24 cellular contexts compared by ENCODE assay signal in the genomic region with DNA sequence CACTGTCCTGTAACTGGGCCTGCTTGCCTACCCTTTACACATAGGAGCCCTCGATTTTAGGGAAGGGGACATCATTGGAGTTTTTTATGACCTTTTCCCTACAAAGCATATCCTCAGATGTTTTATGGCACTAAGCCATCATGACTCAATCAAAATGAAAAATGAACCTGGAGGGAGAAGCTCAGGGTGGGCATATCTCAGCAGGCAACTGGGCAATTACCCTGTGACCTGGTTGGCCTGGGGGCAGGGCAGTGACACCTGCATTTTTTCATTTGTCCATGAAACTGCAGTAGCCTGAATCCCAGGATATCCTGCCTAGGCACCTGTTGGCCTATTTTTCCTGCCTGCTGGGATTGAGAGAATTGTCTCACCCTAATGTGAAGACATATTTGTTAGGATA. TPM values are rescaled to one million over a fixed set of nuclear protein-coding genes. Genes with fewer than 3 reads are reported as not detected.
A peak's percentile ranks its signal among the peaks of the same experiment; 100 is the strongest.
DNase-seq lines count a peak whose midpoint lies in the region; ATAC-seq and TF ChIP-seq lines count a peak whose summit lies in the region.
"Had no signal": no experiment of that assay in that cellular context is flagged by ENCODE, and none has a peak within 500 bp of the region (broad histone marks: within the 10 kb centered on the region; RNA-seq: fewer than 3 reads in every experiment).

No MANE protein-coding gene starts in this region.

- DNase-seq in PC-3 (peak; percentile 74), MCF 10A (ENCODE audit: unreplicated experiment) (no peak), mesenchymal stem cell (no peak), thoracic aorta (ENCODE audit: low spot score) (no peak), coronary artery (ENCODE audit: low spot score) (no peak), upper lobe of right lung (no peak)
- DNase-seq in activated CD4-positive, alpha-beta memory T cell treated with anti-CD3 and anti-CD28 coated beads, Interleukin-2, amount 10 ng/mL, durations not matched to agents 7 days and 5 days, result no peak
- DNase-seq: activated CD4-positive, CD25-positive, alpha-beta regulatory T cell; activated CD8-positive, alpha-beta T cell treated with anti-CD3 and anti-CD28 coated beads for 36 hours; activated gamma-delta T cell; CD4-positive, alpha-beta memory T cell; DMS153; effector CD4-positive, alpha-beta T cell; esophagus squamous epithelium; MG63; naive B cell; NCI-H1436; NCI-H524 treated with DMSO at 0.1 percent for 48 hours; pancreas; stimulated activated CD4-positive, alpha-beta T cell treated with anti-CD3 and anti-CD28 coated beads, Interleukin-15, amount 100 ng/mL, for 24 hours had no signal

- no peaks in the 10 kb centered on the region for H3K9me3 ChIP-seq in PC-3 (ENCODE audit: low read length)
- H3K9me3 ChIP-seq in mesenchymal stem cell (ENCODE audit: control insufficient read depth, low read length), result no peaks in the 10 kb centered on the region
- H3K9me3 ChIP-seq in thoracic aorta, result no peaks in the 10 kb centered on the region
- H3K9me3 ChIP-seq in upper lobe of right lung, result no peaks in the 10 kb centered on the region
- H3K9me3 ChIP-seq: esophagus squamous epithelium, MG63, pancreas, right atrium auricular region had no signal

- CTCF ChIA-PET in PC-3 (lab: Charles Lee), result no interaction called here
- CTCF ChIA-PET in MCF 10A (lab: Yijun Ruan, JAX), result interaction anchor here (0.8 to 2.7 kb wide), 6 partner anchors 21 to 505 kb away, joined by 3 to 16 read pairs (median 4); no protein-coding TSS in a partner anchor
- CTCF ChIA-PET in activated CD4-positive, alpha-beta memory T cell treated with anti-CD3 and anti-CD28 coated beads, Interleukin-2, amount 10 ng/mL, durations not matched to agents 7 days and 5 days (lab: Charles Lee), result no interaction called here

- no peak overlapping the region for H2BK5ac ChIP-seq in mesenchymal stem cell (ENCODE audit: low read depth, low read length, poor library complexity, severe bottlenecking)

- H3K27ac Mint-ChIP-seq in MCF 10A (ENCODE audit: low read depth, unreplicated experiment), result peak overlapping the region; percentile 96
- no peak overlapping the region for H3K27ac Mint-ChIP-seq in activated CD4-positive, alpha-beta memory T cell treated with anti-CD3 and anti-CD28 coated beads, Interleukin-2, amount 10 ng/mL, durations not matched to agents 7 days and 5 days
- H3K27ac Mint-ChIP-seq: activated CD8-positive, alpha-beta T cell treated with anti-CD3 and anti-CD28 coated beads for 36 hours; CD4-positive, alpha-beta memory T cell; memory B cell; naive B cell had no signal

- H2AFZ ChIP-seq in PC-3 (ENCODE audit: low read length) (no peak overlapping the region), mesenchymal stem cell (ENCODE audit: low read depth, low read length) (no peak overlapping the region)

- H3K23ac ChIP-seq in mesenchymal stem cell (ENCODE audit: low read length in 2 of 2), result no peak overlapping the region

- H3K27ac ChIP-seq in PC-3 (ENCODE audit: low read length) (peak overlapping the region; percentile 99), mesenchymal stem cell (ENCODE audit: low read length, poor library complexity, severe bottlenecking) (peak overlapping the region; percentile 15), thoracic aorta (peak overlapping the region; percentile 92 to 94), coronary artery (peak overlapping the region in 1 of 2 donors; percentile 55), upper lobe of right lung (no peak overlapping the region)
- H3K27ac ChIP-seq: pancreas had no signal

- H3K4me1 Mint-ChIP-seq in MCF 10A (ENCODE audit: insufficient read depth, unreplicated experiment), result peaks cover 87% of the 10 kb centered on the region
- peaks cover 1% of the 10 kb centered on the region for H3K4me1 Mint-ChIP-seq in activated CD4-positive, alpha-beta memory T cell treated with anti-CD3 and anti-CD28 coated beads, Interleukin-2, amount 10 ng/mL, durations not matched to agents 7 days and 5 days

- peak overlapping the region in 1 of 2 experiments; percentile 33 for H3K18ac ChIP-seq in mesenchymal stem cell (ENCODE audit: low read depth in 1 of 2, low read length in 2 of 2)

- no peak overlapping the region for H3K14ac ChIP-seq in mesenchymal stem cell (ENCODE audit: low read length in 2 of 2)

- no CpG with 5 or more reads among the region's 1 CpG for WGBS in mesenchymal stem cell

- peaks cover 24% of the 10 kb centered on the region for H3F3A ChIP-seq in PC-3 (ENCODE audit: low read length, unreplicated experiment)

- no peaks in the 10 kb centered on the region for H3K27me3 ChIP-seq in PC-3 (ENCODE audit: low read length)
- H3K27me3 ChIP-seq in mesenchymal stem cell (ENCODE audit: control insufficient read depth in 1 of 2, insufficient read depth in 1 of 2, low read length in 2 of 2), result no peaks in the 10 kb centered on the region
- no peaks in the 10 kb centered on the region for H3K27me3 ChIP-seq in thoracic aorta (replicated peaks; ENCODE audit: insufficient read depth)
- no peaks in the 10 kb centered on the region for H3K27me3 ChIP-seq in upper lobe of right lung
- H3K27me3 ChIP-seq: esophagus squamous epithelium, MG63, pancreas, right atrium auricular region had no signal

- no peak overlapping the region for H3K4me3 Mint-ChIP-seq in MCF 10A (ENCODE audit: unreplicated experiment)
- no peak overlapping the region for H3K4me3 Mint-ChIP-seq in activated CD4-positive, alpha-beta memory T cell treated with anti-CD3 and anti-CD28 coated beads, Interleukin-2, amount 10 ng/mL, durations not matched to agents 7 days and 5 days
- H3K4me3 Mint-ChIP-seq: activated CD8-positive, alpha-beta T cell treated with anti-CD3 and anti-CD28 coated beads for 36 hours; CD4-positive, alpha-beta memory T cell; memory B cell; naive B cell had no signal

- peaks cover 100% of the 10 kb centered on the region for H3K79me2 ChIP-seq in PC-3 (ENCODE audit: low read length)

- H4K91ac ChIP-seq in mesenchymal stem cell (ENCODE audit: low read length), result no peak overlapping the region

- H3K36me3 ChIP-seq in PC-3 (ENCODE audit: low read depth, low read length), result peaks cover 49% of the 10 kb centered on the region
- H3K36me3 ChIP-seq in mesenchymal stem cell (ENCODE audit: control insufficient read depth in 1 of 2, insufficient read depth in 2 of 2, low read depth in 1 of 2, low read length in 2 of 2), result peaks cover 4 to 37% of the 10 kb centered on the region in 2 experiments
- no peaks in the 10 kb centered on the region for H3K36me3 ChIP-seq in thoracic aorta
- no peaks in the 10 kb centered on the region for H3K36me3 ChIP-seq in upper lobe of right lung
- H3K36me3 ChIP-seq: esophagus squamous epithelium, pancreas, right atrium auricular region had no signal

- H3K4me2 ChIP-seq in PC-3 (ENCODE audit: low read length) (peak overlapping the region; percentile 95), mesenchymal stem cell (ENCODE audit: low read length, poor library complexity, severe bottlenecking) (no peak overlapping the region)

- BruUV-seq in PC-3 (replicated peaks; lab: Mats Ljungman, UMichigan) (no TSS peak), MCF 10A (replicated peaks; lab: Mats Ljungman, UMichigan) (no TSS peak)

- peak overlapping the region; percentile 79 for H2AK5ac ChIP-seq in mesenchymal stem cell (ENCODE audit: low read length, severe bottlenecking)

- no peaks in the 10 kb centered on the region for H3K9me3 Mint-ChIP-seq in MCF 10A (ENCODE audit: unreplicated experiment)
- no peaks in the 10 kb centered on the region for H3K9me3 Mint-ChIP-seq in activated CD4-positive, alpha-beta memory T cell treated with anti-CD3 and anti-CD28 coated beads, Interleukin-2, amount 10 ng/mL, durations not matched to agents 7 days and 5 days
- H3K9me3 Mint-ChIP-seq: activated CD8-positive, alpha-beta T cell treated with anti-CD3 and anti-CD28 coated beads for 36 hours; memory B cell; naive B cell had no signal

- no peaks in the 10 kb centered on the region for H3K79me1 ChIP-seq in mesenchymal stem cell (replicated peaks; ENCODE audit: low read length, poor library complexity, severe bottlenecking)

- H3K9me2 ChIP-seq in PC-3 (replicated peaks; ENCODE audit: low read length), result no peaks in the 10 kb centered on the region

- ATAC-seq in PC-3 (peak; percentile 1; the same call in 1 of the 2 replicates), thoracic aorta (ENCODE audit: insufficient number of reproducible peaks, low FRiP score, low read depth) (no peak), HG02885 (IDR thresholded peaks at IDR 0.05; ENCODE audit: poor library complexity, unreplicated experiment) (no peak), upper lobe of right lung (no peak)
- ATAC-seq: activated CD8-positive, alpha-beta T cell treated with anti-CD3 and anti-CD28 coated beads for 36 hours; pancreas; Right ventricle myocardium inferior had no signal

- POLR2A ChIA-PET in PC-3 (lab: Charles Lee; ENCODE audit: unreplicated experiment), result interaction anchor here (0.6 kb wide), 2 partner anchors 14 to 438 kb away, joined by 3 to 4 read pairs; no protein-coding TSS in a partner anchor
- POLR2A ChIA-PET in MCF 10A (lab: Yijun Ruan, JAX), result interaction anchor here (0.7 to 7.2 kb wide), 21 partner anchors 9 to 506 kb away, joined by 3 to 290 read pairs (median 7); no protein-coding TSS in a partner anchor
- POLR2A ChIA-PET in activated CD4-positive, alpha-beta memory T cell treated with anti-CD3 and anti-CD28 coated beads, Interleukin-2, amount 10 ng/mL, durations not matched to agents 7 days and 5 days (lab: Charles Lee), result no interaction called here

- TF ChIP-seq CTCF in PC-3 (conservative IDR thresholded peaks at IDR 0.05; ENCODE audit: low read depth, low read length) (no peak), MCF 10A (IDR thresholded peaks at IDR 0.05; ENCODE audit: unreplicated experiment) (no peak), thoracic aorta (IDR thresholded peaks at IDR 0.05) (no peak), coronary artery (IDR thresholded peaks at IDR 0.05) (no peak), upper lobe of right lung (IDR thresholded peaks at IDR 0.05) (no peak)

- peaks cover 89% of the 10 kb centered on the region for H3K4me1 ChIP-seq in PC-3 (ENCODE audit: insufficient read depth, low read length)
- H3K4me1 ChIP-seq in mesenchymal stem cell (ENCODE audit: control insufficient read depth, insufficient read depth, low read depth, low read length), result peaks cover 10% of the 10 kb centered on the region
- peaks cover 12 to 82% of the 10 kb centered on the region in 2 donors for H3K4me1 ChIP-seq in thoracic aorta (ENCODE audit: control insufficient read depth in 1 of 2, low read depth in 2 of 2)
- no peaks in the 10 kb centered on the region for H3K4me1 ChIP-seq in upper lobe of right lung
- H3K4me1 ChIP-seq: pancreas had no signal

- H4K8ac ChIP-seq in mesenchymal stem cell (ENCODE audit: low read length), result no peak overlapping the region

- H4K20me1 ChIP-seq in PC-3 (ENCODE audit: low read length), result no peaks in the 10 kb centered on the region

- no peak overlapping the region for H2BK120ac ChIP-seq in mesenchymal stem cell (ENCODE audit: low read depth, low read length)

- H3K4me3 ChIP-seq in PC-3 (ENCODE audit: low read length) (peak overlapping the region; percentile 3; the same call in 1 of the 2 replicates), mesenchymal stem cell (ENCODE audit: insufficient read depth in 1 of 2, low read depth in 1 of 2, low read length in 2 of 2) (no peak overlapping the region), thoracic aorta (no peak overlapping the region), coronary artery (no peak overlapping the region), upper lobe of right lung (no peak overlapping the region)
- H3K4me3 ChIP-seq: esophagus squamous epithelium, MG63, pancreas, right atrium auricular region had no signal

- peak overlapping the region; percentile 99 for H3K9ac ChIP-seq in PC-3 (ENCODE audit: low read length)
- peak overlapping the region; percentile 20 for H3K9ac ChIP-seq in mesenchymal stem cell (ENCODE audit: low read length)

- peak overlapping the region in 1 of 2 experiments; percentile 47 for H2BK12ac ChIP-seq in mesenchymal stem cell (ENCODE audit: low read length in 2 of 2)

- H3K4ac ChIP-seq in mesenchymal stem cell (ENCODE audit: low read depth in 1 of 2, low read length in 2 of 2), result no peak overlapping the region

- no peak overlapping the region for H2BK15ac ChIP-seq in mesenchymal stem cell (ENCODE audit: low read depth, poor library complexity, severe bottlenecking)

- no peaks in the 10 kb centered on the region for H3K36me3 Mint-ChIP-seq in MCF 10A (ENCODE audit: insufficient read depth, unreplicated experiment)
- no peaks in the 10 kb centered on the region for H3K36me3 Mint-ChIP-seq in activated CD4-positive, alpha-beta memory T cell treated with anti-CD3 and anti-CD28 coated beads, Interleukin-2, amount 10 ng/mL, durations not matched to agents 7 days and 5 days (ENCODE audit: low read depth)
- H3K36me3 Mint-ChIP-seq: CD4-positive, alpha-beta memory T cell; memory B cell; naive B cell had no signal

- intact Hi-C loops in PC-3 (cut with micrococcal nuclease) (no loop called here), MCF 10A (cut with micrococcal nuclease) (no loop called here), upper lobe of right lung (cut with DNase I) (no loop called here)

- no peaks in the 10 kb centered on the region for H3K27me3 Mint-ChIP-seq in MCF 10A (ENCODE audit: insufficient read depth, unreplicated experiment)
- no peaks in the 10 kb centered on the region for H3K27me3 Mint-ChIP-seq in activated CD4-positive, alpha-beta memory T cell treated with anti-CD3 and anti-CD28 coated beads, Interleukin-2, amount 10 ng/mL, durations not matched to agents 7 days and 5 days

RNA-seq across cellular contexts. Expression of a gene that starts 45.2 kb away (rescaled TPM):
- total RNA-seq in PC-3 (2014; rRNA removed), result 5.4 and 5.7 TPM in 2 replicates
- total RNA-seq in MCF 10A (2022), result 4.1 and 4.5 TPM in 2 replicates
- not detected for polyA plus RNA-seq in mesenchymal stem cell (2013, experiment 1 of 2)
- not detected for polyA plus RNA-seq in mesenchymal stem cell (2013, experiment 2 of 2)
- total RNA-seq in thoracic aorta, result 10 to 100 TPM; 24.6 to 53.4 TPM
- not detected for total RNA-seq in activated CD4-positive, alpha-beta memory T cell treated with anti-CD3 and anti-CD28 coated beads, Interleukin-2, amount 10 ng/mL, durations not matched to agents 7 days and 5 days
- not detected for total RNA-seq in upper lobe of right lung
- total RNA-seq: activated CD8-positive, alpha-beta T cell treated with anti-CD3 and anti-CD28 coated beads for 36 hours; CD4-positive, alpha-beta memory T cell; esophagus squamous epithelium; pancreas; Right ventricle myocardium inferior had no signal
- polyA plus RNA-seq: CD4-positive, alpha-beta memory T cell; pancreas had no signal
